2 cellular contexts compared by ENCODE assay signal in the genomic region with DNA sequence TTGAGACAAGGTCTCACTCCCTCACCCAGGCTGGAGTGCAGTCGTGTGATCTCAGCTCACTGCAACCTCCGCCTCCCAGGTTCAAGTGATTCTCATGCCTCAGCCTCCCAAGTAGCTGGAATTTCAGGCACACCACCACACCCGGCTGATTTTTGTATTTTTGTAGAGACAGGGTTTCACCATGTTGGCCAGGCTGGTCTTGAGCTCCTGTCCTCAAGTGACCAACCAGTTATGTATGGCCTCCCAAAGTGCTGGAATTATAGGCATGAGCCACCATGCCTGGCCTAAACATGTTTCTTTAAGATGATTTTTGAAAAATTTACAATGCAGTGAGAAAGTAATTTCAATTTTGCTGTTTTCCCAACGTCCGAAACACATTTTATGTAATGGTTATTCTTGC. TPM values are rescaled to one million over a fixed set of nuclear protein-coding genes. Genes with fewer than 3 reads are reported as not detected.
"Had no signal": no experiment of that assay in that cellular context is flagged by ENCODE, and none has a peak within 500 bp of the region (broad histone marks: within the 10 kb centered on the region; RNA-seq: fewer than 3 reads in every experiment).

No MANE protein-coding gene starts in this region.

RNA-seq across cellular contexts. Expression of gene FAM81A, which starts 37.2 kb away (rescaled TPM):
- polyA plus RNA-seq: naive thymus-derived CD4-positive, alpha-beta T cell; naive thymus-derived CD8-positive, alpha-beta T cell had no signal
